ENCODE assay signal across 8 cellular contexts in the genomic region with DNA sequence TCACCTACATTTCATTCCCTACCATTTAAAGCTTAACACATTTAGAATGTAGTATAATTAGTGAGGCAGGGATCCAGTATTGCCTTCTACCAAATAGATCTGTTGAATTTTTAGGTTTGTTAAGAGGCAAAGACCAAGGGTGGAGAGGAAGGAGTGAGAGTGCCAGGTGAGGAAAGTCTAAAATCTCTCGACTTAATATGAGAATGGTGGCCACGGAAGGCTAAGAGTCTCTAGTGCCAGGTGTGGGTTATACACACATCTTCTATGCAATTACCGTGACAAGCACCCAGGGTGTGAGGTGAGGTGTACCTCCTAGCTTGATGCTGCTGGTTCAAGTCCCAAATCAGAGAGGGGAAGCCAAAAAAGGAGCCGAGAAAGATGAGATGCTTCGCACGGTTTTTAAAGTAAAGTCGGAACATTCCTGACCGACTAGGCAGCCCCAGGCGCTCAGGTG. TPM values are rescaled to one million over a fixed set of nuclear protein-coding genes. Genes with fewer than 3 reads are reported as not detected.
DNase-seq lines count a peak whose midpoint lies in the region; ATAC-seq, FAIRE-seq and TF ChIP-seq lines count a peak whose summit lies in the region.

No MANE protein-coding gene starts in this region.

- H3K27ac Mint-ChIP-seq in WTC11, result peak overlapping the region; percentile 86; the same call in 1 of the 2 replicates

- H4K20me1 ChIP-seq in smooth muscle cell (ENCODE audit: low read depth), result no peaks in the 10 kb centered on the region

- peaks cover 17% of the 10 kb centered on the region for H3K4me1 Mint-ChIP-seq in WTC11

- H3K36me3 Mint-ChIP-seq in WTC11, result no peaks in the 10 kb centered on the region

- H3K27ac ChIP-seq in A549, result peak overlapping the region in 1 of 2 experiments; percentile 33; a peak in 2 of 6 replicates
- H3K27ac ChIP-seq in foreskin keratinocyte, result no peak overlapping the region
- H3K27ac ChIP-seq in smooth muscle cell (ENCODE audit: low read depth), result peak overlapping the region; percentile 88

- no peak for TF ChIP-seq CTCF in A549 (IDR thresholded peaks at IDR 0.05)
- TF ChIP-seq CTCF in WTC11 (IDR thresholded peaks at IDR 0.05), result no peak
- no peak for TF ChIP-seq CTCF in foreskin keratinocyte (conservative IDR thresholded peaks at IDR 0.05)
- no peak for TF ChIP-seq CTCF in smooth muscle cell (IDR thresholded peaks at IDR 0.05; ENCODE audit: borderline replicate concordance, insufficient read depth, poor library complexity, severe bottlenecking)

- ATAC-seq in A549, result peak; percentile 25 to 31
- peak; percentile 10 for ATAC-seq in GM18868 (IDR thresholded peaks at IDR 0.05; ENCODE audit: unreplicated experiment)
- ATAC-seq in HG03064 (IDR thresholded peaks at IDR 0.05; ENCODE audit: low read depth, unreplicated experiment), result peak; percentile 1
- ATAC-seq in WTC11, result no peak
- ATAC-seq in foreskin keratinocyte, result peak; percentile 1

- H3K9me3 ChIP-seq in A549 (no peaks in the 10 kb centered on the region), smooth muscle cell (replicated peaks; ENCODE audit: low read depth) (no peaks in the 10 kb centered on the region)

- no peaks in the 10 kb centered on the region for H3K79me2 ChIP-seq in smooth muscle cell (ENCODE audit: low read depth)

- peaks cover 26% of the 10 kb centered on the region for H3K27me3 ChIP-seq in foreskin keratinocyte
- H3K27me3 ChIP-seq in smooth muscle cell (ENCODE audit: low read depth), result no peaks in the 10 kb centered on the region

- peak overlapping the region; percentile 84 for H3K4me3 Mint-ChIP-seq in WTC11

- no peak for TF ChIP-seq POLR2A in A549 (IDR thresholded peaks at IDR 0.05; ENCODE audit: low read length)

- DNase-seq in A549 (ENCODE audit: low read depth in 1 of 2, low spot score in 1 of 2) (no peak), WTC11 (ENCODE audit: low spot score) (no peak), foreskin keratinocyte (no peak), smooth muscle cell (lab: John Stamatoyannopoulos, UW; ENCODE audit: unreplicated experiment) (no peak), medulla oblongata (ENCODE audit: extremely low spot score) (no peak), COR-L47 (lab: John Stamatoyannopoulos, UW) (no peak)

- CTCF ChIA-PET in A549 (lab: Yijun Ruan, JAX), result interaction anchor here (1.1 kb wide), 1 partner anchor 20 kb away, joined by 3 read pairs; no protein-coding TSS in a partner anchor
- CTCF ChIA-PET in WTC11 (lab: Charles Lee), result interaction anchor here (0.7 to 2.6 kb wide), 3 partner anchors 40 to 148 kb away, joined by 3 to 31 read pairs (median 3); no protein-coding TSS in a partner anchor

- no peak for TF ChIP-seq RAD21 in A549 (conservative IDR thresholded peaks at IDR 0.05 in 1 of 2, IDR thresholded peaks at IDR 0.05 in 1 of 2)

- POLR2A ChIA-PET in A549 (lab: Yijun Ruan, JAX) (interaction anchor here (0.7 to 1.9 kb wide), 3 partner anchors 14 to 59 kb away, joined by 3 to 10 read pairs (median 7); partner anchors contain the start of gene NDUFA5), WTC11 (lab: Charles Lee) (interaction anchor here (0.6 to 1.0 kb wide), 2 partner anchors 24 to 215 kb away, joined by 3 read pairs; partner anchors contain the start of genes NDUFA5 and WASL)

- H3K4me2 ChIP-seq in A549, result peak overlapping the region; percentile 93
- H3K4me2 ChIP-seq in smooth muscle cell, result peak overlapping the region; percentile 88

- no peaks in the 10 kb centered on the region for H3K36me3 ChIP-seq in smooth muscle cell (ENCODE audit: low read depth)

- H3K4me1 ChIP-seq in A549 (peaks cover 21% of the 10 kb centered on the region), foreskin keratinocyte (peaks cover 17% of the 10 kb centered on the region), smooth muscle cell (ENCODE audit: low read depth) (peaks cover 10% of the 10 kb centered on the region)

- FAIRE-seq in A549 (lab: Jason Lieb, UNC), result no peak

- H3K4me3 ChIP-seq in A549, result peak overlapping the region; percentile 63
- H3K4me3 ChIP-seq in smooth muscle cell, result peak overlapping the region; percentile 73

- peaks cover 14% of the 10 kb centered on the region for H3F3A ChIP-seq in smooth muscle cell (ENCODE audit: low read depth)

- WGBS in A549 (ENCODE audit: missing lambda C conversion rate), result 4% methylated on average over 9 of the region's 9 CpGs
- 4% methylated on average over 9 of the region's 9 CpGs for WGBS in smooth muscle cell (ENCODE audit: low lambda C conversion rate)

- peaks cover 16% of the 10 kb centered on the region for H3K27me3 Mint-ChIP-seq in WTC11 (ENCODE audit: low read depth)

- no peak for TF ChIP-seq EP300 in A549 (IDR thresholded peaks at IDR 0.05)

- H3K9me3 Mint-ChIP-seq in WTC11, result no peaks in the 10 kb centered on the region

- peak overlapping the region; percentile 89 for H3K9ac ChIP-seq in smooth muscle cell (ENCODE audit: low read depth)

- H2AFZ ChIP-seq in smooth muscle cell (ENCODE audit: low read depth), result peak overlapping the region; percentile 95

TF ChIP-seq in A549, 52 proteins besides CTCF, POLR2A, EP300 and RAD21:
- no peak for TF ChIP-seq BHLHE40 (IDR thresholded peaks at IDR 0.05; ENCODE audit: low read depth, low read length)
- no peak for TF ChIP-seq ZNF302 (CRISPR knock-in tag; IDR thresholded peaks at IDR 0.05)
TF ChIP-seq in A549: peak in this region for 0.

TF ChIP-seq in WTC11, 78 proteins besides CTCF, POLR2A, EP300 and RAD21 (continues in another document):
- TF ChIP-seq PREB (CRISPR knock-in tag; IDR thresholded peaks at IDR 0.05; ENCODE audit: borderline replicate concordance) (no peak), TEAD4 (CRISPR knock-in tag; IDR thresholded peaks at IDR 0.05) (no peak), ZNF317 (CRISPR knock-in tag; IDR thresholded peaks at IDR 0.05; ENCODE audit: borderline replicate concordance, low read depth) (no peak), NFYB (CRISPR knock-in tag; conservative IDR thresholded peaks at IDR 0.05; ENCODE audit: low read depth) (no peak), E2F4 (CRISPR knock-in tag; IDR thresholded peaks at IDR 0.05; ENCODE audit: borderline replicate concordance, low read depth) (no peak), CREB1 (CRISPR knock-in tag; IDR thresholded peaks at IDR 0.05) (no peak), ZBTB43 (CRISPR knock-in tag; IDR thresholded peaks at IDR 0.05) (no peak), NR3C1 (CRISPR knock-in tag; conservative IDR thresholded peaks at IDR 0.05; ENCODE audit: low read depth) (no peak)
- TF ChIP-seq, protein P1, sequence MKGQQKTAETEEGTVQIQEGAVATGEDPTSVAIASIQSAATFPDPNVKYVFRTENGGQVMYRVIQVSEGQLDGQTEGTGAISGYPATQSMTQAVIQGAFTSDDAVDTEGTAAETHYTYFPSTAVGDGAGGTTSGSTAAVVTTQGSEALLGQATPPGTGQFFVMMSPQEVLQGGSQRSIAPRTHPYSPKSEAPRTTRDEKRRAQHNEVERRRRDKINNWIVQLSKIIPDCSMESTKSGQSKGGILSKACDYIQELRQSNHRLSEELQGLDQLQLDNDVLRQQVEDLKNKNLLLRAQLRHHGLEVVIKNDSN (CRISPR knock-in tag; IDR thresholded peaks at IDR 0.05), result no peak

RNA-seq across cellular contexts. Expression of gene IQUB, which starts 0.4 kb away (rescaled TPM):
- 0.05 and 0.08 TPM in 2 replicates for polyA plus RNA-seq in A549 (2011; rRNA removed)
- polyA plus RNA-seq in A549 (2012; cell fraction: cytosol; rRNA removed), result 0.01 TPM in 1 of 2 replicates, not detected in the other
- 0.01 TPM in 1 of 2 replicates, not detected in the other for polyA plus RNA-seq in A549 (2012; cell fraction: nucleus; rRNA removed)
- polyA plus RNA-seq in A549 (2017; fragmentation: RNase III; extraction: RNeasy Plus Mini Kit Qiagen cat#74134 plus additional on column Dnase treatment), result 0.05 to 0.08 TPM (median 0.08 TPM) in 3 replicates
- 0.12 and 0.19 TPM in 2 replicates for polyA minus RNA-seq in A549 (2011; rRNA and poly(A)+ RNA removed)
- total RNA-seq in WTC11 (2021), result 0.62 to 0.77 TPM (median 0.71 TPM) in 3 replicates
- 0.04 and 0.07 TPM in 2 replicates for total RNA-seq in foreskin keratinocyte
- polyA plus RNA-seq in foreskin keratinocyte, result 0.01 TPM in 1 of 2 replicates, not detected in the other
- total RNA-seq in smooth muscle cell, result 2.1 and 2.4 TPM in 2 replicates
- polyA plus RNA-seq in smooth muscle cell, result 0.58 and 0.83 TPM in 2 replicates

RNA-seq across cellular contexts. Expression of gene NDUFA5, which starts 23.7 kb away (rescaled TPM):
- polyA plus RNA-seq in A549 (2011; rRNA removed) (27.3 and 58.8 TPM in 2 replicates), A549 (2017; fragmentation: RNase III; extraction: RNeasy Plus Mini Kit Qiagen cat#74134 plus additional on column Dnase treatment) (64.8 to 71.5 TPM (median 66.7 TPM) in 3 replicates), foreskin keratinocyte (39.0 and 44.5 TPM in 2 replicates), smooth muscle cell (94.0 and 108 TPM in 2 replicates)
- polyA plus RNA-seq in A549 (2012; cell fraction: cytosol; rRNA removed), result 5.2 and 6.5 TPM in 2 replicates
- 0.95 and 2.7 TPM in 2 replicates for polyA plus RNA-seq in A549 (2012; cell fraction: nucleus; rRNA removed)
- 5.9 and 7.5 TPM in 2 replicates for polyA minus RNA-seq in A549 (2011; rRNA and poly(A)+ RNA removed)
- total RNA-seq in WTC11 (2021) (69.1 to 77.0 TPM (median 72.9 TPM) in 3 replicates), foreskin keratinocyte (51.1 and 53.8 TPM in 2 replicates), smooth muscle cell (75.5 and 94.9 TPM in 2 replicates)
